8 cellular contexts compared by ENCODE assay signal in the genomic region with DNA sequence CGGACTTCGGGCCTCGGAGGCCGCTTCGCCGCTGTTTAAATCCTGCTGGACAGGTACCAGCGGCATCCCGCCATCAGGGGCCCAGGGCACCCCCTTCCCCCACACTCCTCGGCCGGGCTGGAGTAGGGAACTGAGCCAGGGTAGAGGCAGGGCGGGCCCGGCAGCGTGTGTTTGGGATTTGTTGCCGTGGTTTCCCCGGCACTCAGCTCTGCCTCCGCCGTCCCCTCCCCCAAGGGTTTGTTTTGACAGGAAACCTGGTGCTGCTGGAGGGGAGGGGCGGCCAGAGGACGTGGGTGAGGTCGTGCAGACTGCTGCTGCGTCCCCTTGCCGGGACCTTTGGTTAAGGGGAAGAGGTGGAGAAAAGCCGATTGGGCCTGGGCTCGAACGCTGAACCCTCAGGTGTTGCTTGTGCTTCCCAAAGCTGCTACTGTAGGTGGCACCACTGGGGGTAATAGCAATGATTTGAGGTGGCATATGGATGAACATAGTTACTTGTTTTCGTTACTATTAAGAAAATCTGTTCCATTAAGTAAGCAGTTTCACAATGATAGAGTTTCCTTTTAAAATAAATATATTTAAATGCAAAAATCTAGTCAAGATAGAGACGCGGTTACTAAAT. TPM values are rescaled to one million over a fixed set of nuclear protein-coding genes. Genes with fewer than 3 reads are reported as not detected.
DNase-seq lines count a peak whose midpoint lies in the region; ATAC-seq and TF ChIP-seq lines count a peak whose summit lies in the region.

No MANE protein-coding gene starts in this region.

- H3K27ac ChIP-seq in KMS-11, result peak overlapping the region; percentile 73; the same call in 1 of the 2 replicates
- H3K27ac ChIP-seq in trophoblast cell (ENCODE audit: low read depth, low read length), result no peak overlapping the region
- H3K27ac ChIP-seq in tibial artery, result peak overlapping the region; percentile 88 to 97

- peak overlapping the region; percentile 42; the same call in 1 of the 2 replicates for H3K4me2 ChIP-seq in KMS-11
- peak overlapping the region; percentile 92 for H3K4me2 ChIP-seq in trophoblast cell (ENCODE audit: low read length)

- H3K9ac ChIP-seq in KMS-11 (peak overlapping the region; percentile 93; the same call in 1 of the 2 replicates), trophoblast cell (ENCODE audit: low read length) (peak overlapping the region; percentile 42)

- H3K9me3 Mint-ChIP-seq in activated naive CD8-positive, alpha-beta T cell treated with anti-CD3 and anti-CD28 coated beads, Interleukin-2, amount 50 U/mL, for 24 hours, result no peaks in the 10 kb centered on the region

- DNase-seq in SHP77 (lab: John Stamatoyannopoulos, UW) (peak; percentile 47 to 54), SHP77 treated with DMSO at 0.1 percent for 48 hours (lab: John Stamatoyannopoulos, UW) (no peak), T follicular helper cell (ENCODE audit: low read depth) (peak; percentile 94), cardiac septum (ENCODE audit: low spot score) (peak; percentile 97), trophoblast cell (peak; percentile 59 to 73), tibial artery (peak; percentile 92)
- DNase-seq in activated naive CD8-positive, alpha-beta T cell treated with anti-CD3 and anti-CD28 coated beads, Interleukin-2, amount 50 U/mL, for 24 hours, result peak; percentile 78

- H2AFZ ChIP-seq in KMS-11 (ENCODE audit: low read depth) (peak overlapping the region; percentile 83), trophoblast cell (ENCODE audit: insufficient read depth, low read length, poor library complexity) (peak overlapping the region; percentile 83)

- no peak overlapping the region for H3K23ac ChIP-seq in trophoblast cell (ENCODE audit: low read length)

- peak overlapping the region; percentile 82 for H4K8ac ChIP-seq in trophoblast cell (ENCODE audit: low read depth, low read length)

- peak overlapping the region; percentile 86 for H3K4me3 Mint-ChIP-seq in activated naive CD8-positive, alpha-beta T cell treated with anti-CD3 and anti-CD28 coated beads, Interleukin-2, amount 50 U/mL, for 24 hours

- no peak overlapping the region for H2AK5ac ChIP-seq in trophoblast cell (ENCODE audit: low read length)

- H3K36me3 Mint-ChIP-seq in activated naive CD8-positive, alpha-beta T cell treated with anti-CD3 and anti-CD28 coated beads, Interleukin-2, amount 50 U/mL, for 24 hours (ENCODE audit: low read depth), result no peaks in the 10 kb centered on the region

- no peaks in the 10 kb centered on the region for H4K20me1 ChIP-seq in KMS-11 (ENCODE audit: insufficient read depth)

- H3K27me3 ChIP-seq in KMS-11 (ENCODE audit: insufficient read depth, low read depth) (no peaks in the 10 kb centered on the region), trophoblast cell (ENCODE audit: insufficient read depth, low read length) (no peaks in the 10 kb centered on the region), tibial artery (no peaks in the 10 kb centered on the region)

- peak overlapping the region; percentile 1 for H4K91ac ChIP-seq in trophoblast cell (ENCODE audit: low read depth, low read length)

- H3K27ac Mint-ChIP-seq in activated naive CD8-positive, alpha-beta T cell treated with anti-CD3 and anti-CD28 coated beads, Interleukin-2, amount 50 U/mL, for 24 hours, result peak overlapping the region; percentile 82

- peaks cover 63% of the 10 kb centered on the region for H3K4me1 Mint-ChIP-seq in activated naive CD8-positive, alpha-beta T cell treated with anti-CD3 and anti-CD28 coated beads, Interleukin-2, amount 50 U/mL, for 24 hours

- H3K79me2 ChIP-seq in KMS-11 (ENCODE audit: insufficient read depth, low read depth) (no peaks in the 10 kb centered on the region), trophoblast cell (ENCODE audit: control insufficient read depth, insufficient read depth, low read length, poor library complexity) (peaks cover 6% of the 10 kb centered on the region)

- no peaks in the 10 kb centered on the region for H3K36me3 ChIP-seq in KMS-11 (ENCODE audit: insufficient read depth)
- H3K36me3 ChIP-seq in trophoblast cell (ENCODE audit: control insufficient read depth in 1 of 2, insufficient read depth in 2 of 2, low read length in 2 of 2), result no peaks in the 10 kb centered on the region
- no peaks in the 10 kb centered on the region for H3K36me3 ChIP-seq in tibial artery

- H3K27me3 Mint-ChIP-seq in activated naive CD8-positive, alpha-beta T cell treated with anti-CD3 and anti-CD28 coated beads, Interleukin-2, amount 50 U/mL, for 24 hours, result no peaks in the 10 kb centered on the region

- TF ChIP-seq CTCF in KMS-11 (conservative IDR thresholded peaks at IDR 0.05; ENCODE audit: low read depth, low read length) (no peak), tibial artery (IDR thresholded peaks at IDR 0.05) (no peak)

- WGBS in trophoblast cell (ENCODE audit: extremely low coverage, insufficient coverage, insufficient read length), result no CpG with 5 or more reads among the region's 28 CpGs

- peak overlapping the region; percentile 7 for H3K14ac ChIP-seq in trophoblast cell (ENCODE audit: low read length)

- H3K79me1 ChIP-seq in trophoblast cell (ENCODE audit: low read length), result peaks cover 10% of the 10 kb centered on the region

- H3K4me1 ChIP-seq in KMS-11 (ENCODE audit: low read depth, poor library complexity, severe bottlenecking), result peaks cover 13% of the 10 kb centered on the region
- H3K4me1 ChIP-seq in trophoblast cell (ENCODE audit: control insufficient read depth in 1 of 2, insufficient read depth in 2 of 2, low read length in 2 of 2), result peaks cover 3 to 7% of the 10 kb centered on the region in 2 experiments
- H3K4me1 ChIP-seq in tibial artery, result peaks cover 4 to 48% (median 30%) of the 10 kb centered on the region in 4 donors

- no peak overlapping the region for H3K4ac ChIP-seq in trophoblast cell (ENCODE audit: low read depth, low read length)

- no peak overlapping the region for H2BK120ac ChIP-seq in trophoblast cell (ENCODE audit: insufficient read depth, low read length, poor library complexity)

- no peak overlapping the region for H2BK12ac ChIP-seq in trophoblast cell (ENCODE audit: low read length)

- H3K18ac ChIP-seq in trophoblast cell (ENCODE audit: low read length), result peak overlapping the region; percentile 0

- H3K4me3 ChIP-seq in KMS-11 (IDR thresholded peaks at IDR 0.05; ENCODE audit: insufficient read depth, low read depth, low read length), result no peak overlapping the region
- H3K4me3 ChIP-seq in trophoblast cell (ENCODE audit: low read depth, low read length), result peak overlapping the region; percentile 88
- H3K4me3 ChIP-seq in tibial artery, result peak overlapping the region; percentile 81 to 97

- peak; percentile 50 for ATAC-seq in activated naive CD8-positive, alpha-beta T cell treated with anti-CD3 and anti-CD28 coated beads, Interleukin-2, amount 50 U/mL, for 24 hours

- H4K12ac ChIP-seq in trophoblast cell (ENCODE audit: low read depth, low read length), result no peak overlapping the region

- intact Hi-C loops in cardiac septum (cut with DNase I) (loop anchor here (1.0 to 10.0 kb wide), 3 partner anchors 39 to 159 kb away; a partner anchor contains a TSS), tibial artery (cut with DNase I; ENCODE audit: low total_unique reads) (loop anchor here (2.0 to 10.0 kb wide), 2 partner anchors 51 to 57 kb away; a partner anchor contains a TSS)

- peak overlapping the region; percentile 17 for H2BK5ac ChIP-seq in trophoblast cell (ENCODE audit: low read depth, low read length, poor library complexity)

- H3K9me3 ChIP-seq in trophoblast cell (ENCODE audit: insufficient read depth, low read depth, low read length) (no peaks in the 10 kb centered on the region), tibial artery (no peaks in the 10 kb centered on the region)

RNA-seq across cellular contexts. Expression of a gene that starts 0.8 kb away (rescaled TPM):
- total RNA-seq in cardiac septum, result 61.2 TPM
- 24.3 and 25.1 TPM in 2 replicates for polyA plus RNA-seq in trophoblast cell (2013)

RNA-seq across cellular contexts. Expression of a gene that starts 54.2 kb away (rescaled TPM):
- 9.4 TPM for total RNA-seq in cardiac septum
- 7.4 and 8.5 TPM in 2 replicates for polyA plus RNA-seq in trophoblast cell (2013)

RNA-seq across cellular contexts. Expression of a gene that starts 55.5 kb away (rescaled TPM):
- total RNA-seq in cardiac septum, result 56.8 TPM
- 145 and 150 TPM in 2 replicates for polyA plus RNA-seq in trophoblast cell (2013)
